ENCODE assay signal across 24 cellular contexts in the genomic region with DNA sequence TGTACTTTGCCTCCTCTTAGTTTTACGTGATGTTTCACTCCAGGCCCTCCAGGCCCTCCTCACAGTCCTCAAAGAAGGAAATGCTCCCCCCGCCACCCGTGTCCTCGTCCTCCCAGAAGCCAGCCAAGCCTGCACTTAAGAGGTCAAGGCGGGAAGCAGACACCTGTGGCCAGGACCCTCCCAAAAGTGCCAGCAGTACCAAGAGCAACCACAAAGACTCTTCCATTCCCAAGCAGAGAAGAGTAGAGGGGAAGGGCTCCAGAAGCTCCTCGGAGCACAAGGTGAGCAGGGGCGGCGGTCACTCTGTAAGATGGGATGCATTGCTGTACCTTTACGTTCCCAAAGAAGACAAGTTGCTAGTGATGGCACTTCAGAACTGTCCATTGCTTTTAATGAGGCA.
"Had no signal": no experiment of that assay in that cellular context is flagged by ENCODE, and none has a peak within 500 bp of the region (broad histone marks: within the 10 kb centered on the region; RNA-seq: fewer than 3 reads in every experiment).

No MANE protein-coding gene starts in this region.

- DNase-seq: dermis blood vessel endothelial cell; effector memory CD4-positive, alpha-beta T cell; esophagus squamous epithelium; foreskin melanocyte; glutamatergic neuron; heart right ventricle; hippocampal formation; left cardiac atrium; left lung; mesenchymal stem cell; midbrain; naive thymus-derived CD4-positive, alpha-beta T cell; sigmoid colon; stimulated activated CD4-positive, alpha-beta T cell treated with anti-CD3 and anti-CD28 coated beads, Interleukin-4, amount 100 ng/mL, for 4 hours; stimulated activated naive B cell treated with anti-CD40 and anti-IgM and Interleukin-4, amounts not matched to agents 10 μg/mL and 1 μg/mL and 100 μg/mL, for 72 hours; stomach; tibial artery had no signal

- H3K27ac ChIP-seq: coronary artery, esophagus squamous epithelium, heart right ventricle, left lung, neural progenitor cell, parathyroid adenoma, right atrium auricular region, sigmoid colon, stomach, tibial artery, upper lobe of left lung had no signal

- H2AFZ ChIP-seq: neural progenitor cell, parathyroid adenoma had no signal

- ATAC-seq: heart right ventricle; left cardiac atrium; left lung; naive thymus-derived CD4-positive, alpha-beta T cell; stimulated activated naive B cell treated with anti-CD40 and anti-IgM and Interleukin-4, amounts not matched to agents 10 μg/mL and 1 μg/mL and 100 μg/mL, for 72 hours had no signal

- H3K27me3 ChIP-seq: esophagus squamous epithelium, heart right ventricle, left lung, neural progenitor cell, right atrium auricular region, sigmoid colon, stomach, tibial artery, upper lobe of left lung had no signal

- H3K4me3 Mint-ChIP-seq: naive thymus-derived CD4-positive, alpha-beta T cell; nephron; neural progenitor cell; stimulated activated naive B cell treated with anti-CD40 and anti-IgM and Interleukin-4, amounts not matched to agents 10 μg/mL and 1 μg/mL and 100 μg/mL, for 72 hours had no signal

- H3K4me3 ChIP-seq: coronary artery, esophagus squamous epithelium, heart right ventricle, left lung, neural progenitor cell, right atrium auricular region, sigmoid colon, stomach, tibial artery, upper lobe of left lung had no signal

- H3K27me3 Mint-ChIP-seq: naive thymus-derived CD4-positive, alpha-beta T cell; progenitor cell of endocrine pancreas; stimulated activated naive B cell treated with anti-CD40 and anti-IgM and Interleukin-4, amounts not matched to agents 10 μg/mL and 1 μg/mL and 100 μg/mL, for 72 hours had no signal

- H3K27ac Mint-ChIP-seq: nephron; neural progenitor cell; stimulated activated naive B cell treated with anti-CD40 and anti-IgM and Interleukin-4, amounts not matched to agents 10 μg/mL and 1 μg/mL and 100 μg/mL, for 72 hours had no signal

- H3K9ac ChIP-seq: neural progenitor cell, parathyroid adenoma had no signal

- H3K9me3 ChIP-seq: esophagus squamous epithelium, heart right ventricle, left lung, right atrium auricular region, sigmoid colon, stomach, tibial artery, upper lobe of left lung had no signal

- H3K4me2 ChIP-seq: neural progenitor cell had no signal

- H3K9me3 Mint-ChIP-seq: naive thymus-derived CD4-positive, alpha-beta T cell; nephron; neural progenitor cell; stimulated activated naive B cell treated with anti-CD40 and anti-IgM and Interleukin-4, amounts not matched to agents 10 μg/mL and 1 μg/mL and 100 μg/mL, for 72 hours had no signal
